Comparison of ENCODE assay signal across 32 cellular contexts in genomic region chr4:91636083-91636482, GRCh38.
"Had no signal": no experiment of that assay in that cellular context is flagged by ENCODE, and none has a peak within 500 bp of the region (broad histone marks: within the 10 kb centered on the region; RNA-seq: fewer than 3 reads in every experiment).

No MANE protein-coding gene starts in this region.

- H3K36me3 ChIP-seq: adrenal gland, esophagus squamous epithelium, gastroesophageal sphincter, heart right ventricle had no signal

- H3K4me3 Mint-ChIP-seq: activated B cell treated with CpG ODN at 0.5 μM for 24 hours; activated CD8-positive, alpha-beta T cell treated with anti-CD3 and anti-CD28 coated beads for 36 hours; activated naive CD8-positive, alpha-beta T cell; activated naive CD8-positive, alpha-beta T cell treated with anti-CD3 and anti-CD28 coated beads, Interleukin-2, amount 50 U/mL, for 24 hours; activated T-cell treated with anti-CD3 and anti-CD28 coated beads, Interleukin-2, amount 50 U/mL, for 4 hours; activated T-helper 17 cell treated with anti-CD3 and anti-CD28 coated beads, Interleukin-2, amount 50 U/mL, for 72 hours; effector memory CD8-positive, alpha-beta T cell had no signal

- H3K9me3 ChIP-seq: adrenal gland, body of pancreas, esophagus squamous epithelium had no signal

- DNase-seq: activated B cell treated with CpG ODN at 0.5 μM for 24 hours; activated CD4-positive, alpha-beta T cell treated with anti-CD3 and anti-CD28 coated beads for 48 hours; activated CD4-positive, alpha-beta T cell treated with anti-CD3 and anti-CD28 coated beads, Interleukin-2, amount 50 U/mL, for 1 hour; activated CD4-positive, alpha-beta T cell treated with anti-CD3 and anti-CD28 coated beads, Interleukin-2, amount 50 U/mL, for 48 hours; activated CD8-positive, alpha-beta memory T cell treated with anti-CD3 and anti-CD28 coated beads for 24 hours; activated CD8-positive, alpha-beta T cell treated with anti-CD3 and anti-CD28 coated beads for 36 hours; activated effector memory CD4-positive, alpha-beta T cell treated with Interleukin-2 at 50 U/mL for 16 hours; activated gamma-delta T cell treated with Interleukin-2 at 50 U/mL for 16 hours; activated naive CD4-positive, alpha-beta T cell treated with anti-CD3 and anti-CD28 coated beads, Interleukin-2, amount 50 U/mL, for 16 hours; activated naive CD4-positive, alpha-beta T cell treated with Interleukin-2 at 50 U/mL for 16 hours; activated naive CD8-positive, alpha-beta T cell treated with anti-CD3 and anti-CD28 coated beads, Interleukin-2, amount 50 U/mL, for 24 hours; activated T-cell treated with anti-CD3 and anti-CD28 coated beads, Interleukin-2, amount 50 U/mL, for 4 hours; adrenal gland; amygdala; aorta; body of pancreas; cortex of kidney; dermis blood vessel endothelial cell; effector CD4-positive, alpha-beta T cell; effector memory CD8-positive, alpha-beta T cell; esophagus squamous epithelium; foreskin melanocyte; heart right ventricle; T-helper 2 cell had no signal

- H3K27ac ChIP-seq: adrenal gland, body of pancreas, epithelial cell of prostate, esophagus squamous epithelium, gastroesophageal sphincter, heart right ventricle, VCaP had no signal

- H3K36me3 Mint-ChIP-seq: activated naive CD8-positive, alpha-beta T cell had no signal

- H3K4me3 ChIP-seq: adrenal gland, body of pancreas, esophagus squamous epithelium, gastroesophageal sphincter, heart right ventricle had no signal

- FAIRE-seq: colon, endometrium, endothelial cell of umbilical vein had no signal

- H3K27ac Mint-ChIP-seq: activated B cell treated with CpG ODN at 0.5 μM for 24 hours; activated CD8-positive, alpha-beta T cell treated with anti-CD3 and anti-CD28 coated beads for 36 hours; activated naive CD8-positive, alpha-beta T cell; activated naive CD8-positive, alpha-beta T cell treated with anti-CD3 and anti-CD28 coated beads, Interleukin-2, amount 50 U/mL, for 24 hours; activated T-helper 17 cell treated with anti-CD3 and anti-CD28 coated beads, Interleukin-2, amount 50 U/mL, for 72 hours; effector memory CD8-positive, alpha-beta T cell had no signal

- H3K27me3 ChIP-seq: adrenal gland, body of pancreas, esophagus squamous epithelium, gastroesophageal sphincter, heart right ventricle had no signal

- H3K4me1 ChIP-seq: adrenal gland, body of pancreas, esophagus squamous epithelium, gastroesophageal sphincter, heart right ventricle had no signal

- H3K4me1 Mint-ChIP-seq: activated B cell treated with CpG ODN at 0.5 μM for 24 hours; activated naive CD8-positive, alpha-beta T cell treated with anti-CD3 and anti-CD28 coated beads, Interleukin-2, amount 50 U/mL, for 24 hours; activated T-helper 17 cell treated with anti-CD3 and anti-CD28 coated beads, Interleukin-2, amount 50 U/mL, for 72 hours had no signal

- H3K27me3 Mint-ChIP-seq: activated B cell treated with CpG ODN at 0.5 μM for 24 hours; activated CD8-positive, alpha-beta T cell treated with anti-CD3 and anti-CD28 coated beads for 36 hours; activated naive CD8-positive, alpha-beta T cell; activated naive CD8-positive, alpha-beta T cell treated with anti-CD3 and anti-CD28 coated beads, Interleukin-2, amount 50 U/mL, for 24 hours; activated T-helper 17 cell treated with anti-CD3 and anti-CD28 coated beads, Interleukin-2, amount 50 U/mL, for 72 hours; effector memory CD8-positive, alpha-beta T cell had no signal
